ENCODE assay signal across 12 cellular contexts in the genomic region with DNA sequence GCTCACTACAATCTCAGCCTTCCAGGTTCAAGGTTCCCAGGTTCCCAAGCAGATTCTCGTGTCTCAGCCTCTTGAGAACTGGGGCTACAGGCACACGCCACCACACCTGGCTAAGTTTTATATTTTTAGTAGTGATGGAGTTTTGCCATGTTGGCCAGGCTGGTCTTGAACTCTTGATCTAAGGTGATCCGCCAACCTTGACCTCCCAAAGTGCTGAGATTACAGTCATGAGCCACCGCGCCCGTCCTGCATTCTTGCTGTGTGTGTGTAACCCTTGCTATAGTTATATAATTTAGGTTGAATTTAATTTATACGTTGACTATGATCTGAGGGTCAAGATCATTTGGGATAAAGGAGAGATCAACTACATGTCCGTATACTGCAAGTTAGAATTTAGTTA. TPM values are rescaled to one million over a fixed set of nuclear protein-coding genes. Genes with fewer than 3 reads are reported as not detected.
A peak's percentile ranks its signal among the peaks of the same experiment; 100 is the strongest.
DNase-seq lines count a peak whose midpoint lies in the region; ATAC-seq and TF ChIP-seq lines count a peak whose summit lies in the region.
"Had no signal": no experiment of that assay in that cellular context is flagged by ENCODE, and none has a peak within 500 bp of the region (broad histone marks: within the 10 kb centered on the region; RNA-seq: fewer than 3 reads in every experiment).

No MANE protein-coding gene starts in this region.

- H3K4me1 Mint-ChIP-seq in activated T-cell treated with anti-CD3 and anti-CD28 coated beads, Interleukin-2, amount 50 U/mL, for 24 hours (ENCODE audit: low read depth) = peaks cover 23% of the 10 kb centered on the region
- peaks cover 13% of the 10 kb centered on the region for H3K4me1 Mint-ChIP-seq in T-helper 17 cell
- H3K4me1 Mint-ChIP-seq in stimulated activated memory B cell treated with anti-CD40 and anti-IgM and Interleukin-4, amounts not matched to agents 10 μg/mL and 1 μg/mL and 100 μg/mL, for 72 hours = peaks cover 28% of the 10 kb centered on the region

- H3K36me3 Mint-ChIP-seq in activated T-cell treated with anti-CD3 and anti-CD28 coated beads, Interleukin-2, amount 50 U/mL, for 24 hours (ENCODE audit: low read depth) = no peaks in the 10 kb centered on the region
- H3K36me3 Mint-ChIP-seq in T-helper 17 cell (ENCODE audit: low read depth) = peaks cover 2% of the 10 kb centered on the region
- H3K36me3 Mint-ChIP-seq in stimulated activated memory B cell treated with anti-CD40 and anti-IgM and Interleukin-4, amounts not matched to agents 10 μg/mL and 1 μg/mL and 100 μg/mL, for 72 hours = no peaks in the 10 kb centered on the region

- no peak for DNase-seq in activated T-cell treated with anti-CD3 and anti-CD28 coated beads, Interleukin-2, amount 50 U/mL, for 24 hours
- no peak for DNase-seq in activated T-cell treated with anti-CD3 and anti-CD28 coated beads, Interleukin-2, amount 50 U/mL, for 1 hour
- no peak for DNase-seq in T-helper 17 cell
- no peak for DNase-seq in fibroblast of villous mesenchyme (ENCODE audit: low read depth)
- no peak for DNase-seq in HPDE6-E6E7 (ENCODE audit: extremely low spot score)
- no peak for DNase-seq in NCI-H446 (lab: John Stamatoyannopoulos, UW)
- no peak for DNase-seq in islet precursor cell
- DNase-seq: activated CD4-positive, alpha-beta T cell treated with anti-CD3 and anti-CD28 coated beads for 1 hour; anterior cingulate cortex; effector memory CD4-positive, alpha-beta T cell had no signal

- no peaks in the 10 kb centered on the region for H3K9me3 ChIP-seq in T-helper 17 cell (ENCODE audit: control insufficient read depth, low read length, poor library complexity, severe bottlenecking)
- H3K9me3 ChIP-seq: upper lobe of left lung had no signal

- H3K4me3 Mint-ChIP-seq in activated T-cell treated with anti-CD3 and anti-CD28 coated beads, Interleukin-2, amount 50 U/mL, for 24 hours = peak overlapping the region; percentile 66
- peak overlapping the region; percentile 83 for H3K4me3 Mint-ChIP-seq in T-helper 17 cell
- H3K4me3 Mint-ChIP-seq in stimulated activated memory B cell treated with anti-CD40 and anti-IgM and Interleukin-4, amounts not matched to agents 10 μg/mL and 1 μg/mL and 100 μg/mL, for 72 hours = peak overlapping the region; percentile 75

- H3K9me3 Mint-ChIP-seq in activated T-cell treated with anti-CD3 and anti-CD28 coated beads, Interleukin-2, amount 50 U/mL, for 24 hours = no peaks in the 10 kb centered on the region
- no peaks in the 10 kb centered on the region for H3K9me3 Mint-ChIP-seq in stimulated activated memory B cell treated with anti-CD40 and anti-IgM and Interleukin-4, amounts not matched to agents 10 μg/mL and 1 μg/mL and 100 μg/mL, for 72 hours

- no peak for TF ChIP-seq CTCF in fibroblast of villous mesenchyme (IDR thresholded peaks at IDR 0.05; ENCODE audit: insufficient read depth, low read depth, low read length)

- peak overlapping the region; percentile 24 for H3K4me3 ChIP-seq in fibroblast of villous mesenchyme (ENCODE audit: low read depth, low read length)

- H3K27ac Mint-ChIP-seq in activated T-cell treated with anti-CD3 and anti-CD28 coated beads, Interleukin-2, amount 50 U/mL, for 24 hours = peak overlapping the region; percentile 83
- H3K27ac Mint-ChIP-seq in T-helper 17 cell = no peak overlapping the region
- peak overlapping the region; percentile 76 for H3K27ac Mint-ChIP-seq in stimulated activated memory B cell treated with anti-CD40 and anti-IgM and Interleukin-4, amounts not matched to agents 10 μg/mL and 1 μg/mL and 100 μg/mL, for 72 hours

- H3K27me3 Mint-ChIP-seq in activated T-cell treated with anti-CD3 and anti-CD28 coated beads, Interleukin-2, amount 50 U/mL, for 24 hours = peaks cover 61% of the 10 kb centered on the region
- H3K27me3 Mint-ChIP-seq in T-helper 17 cell = peaks cover 59% of the 10 kb centered on the region
- peaks cover 51% of the 10 kb centered on the region for H3K27me3 Mint-ChIP-seq in stimulated activated memory B cell treated with anti-CD40 and anti-IgM and Interleukin-4, amounts not matched to agents 10 μg/mL and 1 μg/mL and 100 μg/mL, for 72 hours

- ATAC-seq in T-helper 17 cell = no peak
- ATAC-seq in stimulated activated memory B cell treated with anti-CD40 and anti-IgM and Interleukin-4, amounts not matched to agents 10 μg/mL and 1 μg/mL and 100 μg/mL, for 72 hours = no peak

RNA-seq across cellular contexts. Expression of gene ROBO3, which starts 29.3 kb away (rescaled TPM):
- 10 to 100 TPM; 17.5 to 18.0 TPM for total RNA-seq in T-helper 17 cell
- 6.5 and 18.7 TPM in 2 replicates for total RNA-seq in fibroblast of villous mesenchyme

RNA-seq across cellular contexts. Expression of gene MSANTD2, which starts 35.7 kb away (rescaled TPM):
- total RNA-seq in T-helper 17 cell (10 to 100 TPM; 10.1 to 11.3 TPM), fibroblast of villous mesenchyme (11.2 and 13.5 TPM in 2 replicates)
